Comparison of ENCODE assay signal across 3 cellular contexts in genomic region chr9:19154135-19154612, GRCh38.
A peak's percentile ranks its signal among the peaks of the same experiment; 100 is the strongest.
TF ChIP-seq lines count a peak whose summit lies in the region.

No MANE protein-coding gene starts in this region.

TF ChIP-seq in A549, 52 proteins besides CTCF, POLR2A, EP300 and RAD21:
- TF ChIP-seq MAFK (IDR thresholded peaks at IDR 0.05; ENCODE audit: partially characterized antibody) (peak; percentile 72), ZSCAN20 (CRISPR knock-in tag; IDR thresholded peaks at IDR 0.05) (no peak)

TF ChIP-seq in IMR-90, 13 proteins besides CTCF, POLR2A, EP300 and RAD21:
- peak; percentile 57; the same call in 1 of the 2 replicates for TF ChIP-seq NFE2L2 (IDR thresholded peaks at IDR 0.05; ENCODE audit: low read depth, low read length)
- TF ChIP-seq MAFK (IDR thresholded peaks at IDR 0.05; ENCODE audit: low read depth, low read length) = peak; percentile 88
- peak; percentile 87 for TF ChIP-seq BHLHE40 (IDR thresholded peaks at IDR 0.05; ENCODE audit: low read depth, low read length)
- TF ChIP-seq SMC3 (IDR thresholded peaks at IDR 0.05; ENCODE audit: low read depth, low read length) = no peak
- peak; percentile 96 for TF ChIP-seq MXI1 (IDR thresholded peaks at IDR 0.05; ENCODE audit: borderline replicate concordance, low read depth, low read length)
- no peak for TF ChIP-seq RFX5 (IDR thresholded peaks at IDR 0.05; ENCODE audit: low read depth, low read length)
- no peak for TF ChIP-seq MAZ (IDR thresholded peaks at IDR 0.05; ENCODE audit: borderline replicate concordance, low read depth, low read length)
- peak; percentile 87 for TF ChIP-seq USF2 (IDR thresholded peaks at IDR 0.05; ENCODE audit: low read depth, low read length)
- TF ChIP-seq CEBPB (IDR thresholded peaks at IDR 0.05; ENCODE audit: low read depth, low read length) = peak; percentile 95
- no peak for TF ChIP-seq RCOR1 (IDR thresholded peaks at IDR 0.05; ENCODE audit: insufficient replicate concordance, low read length)
- TF ChIP-seq ELK1 (IDR thresholded peaks at IDR 0.05; ENCODE audit: borderline replicate concordance, low read depth, low read length) = no peak
- peak; percentile 73 for TF ChIP-seq FOS (IDR thresholded peaks at IDR 0.05; ENCODE audit: low read depth, low read length)
- TF ChIP-seq CHD1 (IDR thresholded peaks at IDR 0.05; ENCODE audit: low read depth, low read length) = no peak

TF ChIP-seq in GM12878, 131 proteins besides CTCF, POLR2A, EP300 and RAD21:
- peak; percentile 6; the same call in 1 of the 2 replicates for TF ChIP-seq CREM (IDR thresholded peaks at IDR 0.05; ENCODE audit: low read depth)
- no peak for TF ChIP-seq CBFB (IDR thresholded peaks at IDR 0.05; ENCODE audit: low read depth)
